In the genomic region with DNA sequence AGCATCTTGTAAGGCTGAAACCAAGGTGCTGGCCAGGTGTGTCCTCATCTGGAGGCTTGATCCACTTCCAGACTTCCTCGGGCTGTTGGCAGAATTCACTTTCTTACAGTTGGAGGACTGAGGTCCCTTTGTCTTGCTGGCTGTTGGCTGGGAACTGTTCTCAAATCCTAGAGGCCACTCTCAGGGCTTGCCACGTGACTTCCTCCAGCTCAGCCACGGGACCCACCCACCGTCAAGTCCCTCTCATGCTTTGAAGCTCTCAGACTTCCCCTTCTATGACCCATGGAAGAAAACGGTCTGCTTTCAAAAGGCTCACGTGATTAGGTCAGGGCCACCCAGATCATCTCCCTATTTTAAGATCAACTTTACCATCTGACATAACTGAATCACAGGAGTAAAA, we compare ENCODE assay signal across 10 cellular contexts.
DNase-seq lines count a peak whose midpoint lies in the region; ATAC-seq, FAIRE-seq and TF ChIP-seq lines count a peak whose summit lies in the region.
"Had no signal": no experiment of that assay in that cellular context is flagged by ENCODE, and none has a peak within 500 bp of the region (broad histone marks: within the 10 kb centered on the region; RNA-seq: fewer than 3 reads in every experiment).

No MANE protein-coding gene starts in this region.

- no peak for TF ChIP-seq POLR2A in GM12891 (IDR thresholded peaks at IDR 0.05; ENCODE audit: low read depth, low read length)

- no peak for FAIRE-seq in GM12891 (lab: Jason Lieb, UNC)
- peak; percentile 8 for FAIRE-seq in GM19239 (lab: Jason Lieb, UNC)

- no peak for ATAC-seq in GM21717 (IDR thresholded peaks at IDR 0.05; ENCODE audit: unreplicated experiment)

- no peak for DNase-seq in GM12891 (ENCODE audit: insufficient read length, low spot score)
- no peak for DNase-seq in GM19239 (ENCODE audit: insufficient read length, low spot score)
- DNase-seq in MV-4-11 (lab: John Stamatoyannopoulos, UW), result peak; percentile 82
- peak; percentile 23 for DNase-seq in germinal center (ENCODE audit: low spot score)
- no peak for DNase-seq in NCI-H2227 treated with DMSO at 0.1 percent for 48 hours (lab: John Stamatoyannopoulos, UW)
- DNase-seq in NCI-H748 (lab: John Stamatoyannopoulos, UW; ENCODE audit: unreplicated experiment), result no peak
- DNase-seq: activated T-cell treated with anti-CD3 and anti-CD28 coated beads, Interleukin-2, amount 50 U/mL, for 1 hour; effector memory CD4-positive, alpha-beta T cell; NCI-H2029 treated with DMSO at 0.1 percent for 48 hours had no signal

TF ChIP-seq in GM12891, 5 proteins besides CTCF, POLR2A, EP300 and RAD21:
- TF ChIP-seq TAF1 (IDR thresholded peaks at IDR 0.05; ENCODE audit: low read depth, low read length) (no peak), SPI1 (IDR thresholded peaks at IDR 0.05; ENCODE audit: low read depth, low read length) (0 out of 2 replicates have a peak, but pooled peaks have one; percentile 30)

Comparison
In these comparisons a context has a peak if more than half of its experiments do, and no peak if none do; other contexts are left out.
1. DNase-seq: peak in MV-4-11 (single experiment) and germinal center (single experiment); none in GM12891 (single experiment), GM19239 (single experiment), NCI-H2227 treated with DMSO at 0.1 percent for 48 hours (single experiment) and NCI-H748 (single experiment).